9 cellular contexts compared by ENCODE assay signal in the genomic region with DNA sequence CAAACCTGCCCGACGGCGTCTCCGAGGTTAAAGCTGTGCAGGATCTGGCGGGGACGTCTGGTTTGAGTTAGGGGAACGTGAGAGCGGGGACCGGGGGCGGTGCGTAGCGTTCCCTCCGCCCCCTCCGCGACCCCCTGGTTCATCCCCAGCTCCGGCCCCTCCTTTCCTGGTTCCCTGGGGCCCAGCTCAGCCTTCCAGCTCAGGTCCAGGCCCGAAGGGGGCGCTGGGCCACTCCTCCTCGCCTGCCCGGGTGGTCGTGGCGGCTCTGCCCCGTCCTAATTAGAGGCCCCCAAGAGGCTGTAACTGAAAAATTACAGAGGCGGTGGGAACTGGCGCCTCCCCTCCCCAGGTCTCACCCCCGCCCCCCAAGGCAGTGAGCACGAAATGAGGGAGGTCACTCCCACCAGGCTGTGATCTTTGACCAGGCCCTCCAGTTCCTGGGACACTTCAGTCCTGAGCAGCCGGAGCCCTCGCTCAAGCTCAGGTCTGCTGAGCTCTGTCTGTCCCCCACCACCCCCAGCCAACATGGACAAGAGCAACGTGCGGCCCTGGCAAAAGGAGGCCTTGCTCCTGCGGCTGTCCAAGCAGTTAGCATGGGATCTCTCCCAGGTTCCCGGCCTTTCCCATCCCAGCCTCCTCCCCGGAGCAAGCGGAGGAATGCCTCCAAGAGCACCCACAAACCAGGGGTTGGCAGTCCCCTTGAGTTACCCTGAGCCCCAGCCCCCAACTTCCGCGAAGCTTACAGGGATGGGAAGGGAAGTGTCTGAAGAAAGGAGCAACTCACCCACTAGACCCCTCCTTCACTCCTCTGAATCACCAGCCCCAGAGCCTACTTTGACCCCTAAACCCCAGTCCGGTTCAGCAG. TPM values are rescaled to one million over a fixed set of nuclear protein-coding genes. Genes with fewer than 3 reads are reported as not detected.
DNase-seq lines count a peak whose midpoint lies in the region; ATAC-seq and TF ChIP-seq lines count a peak whose summit lies in the region.
"Had no signal": no experiment of that assay in that cellular context is flagged by ENCODE, and none has a peak within 500 bp of the region (broad histone marks: within the 10 kb centered on the region; RNA-seq: fewer than 3 reads in every experiment).

No MANE protein-coding gene starts in this region.

- no peak for TF ChIP-seq CTCF in CD14-positive monocyte (IDR thresholded peaks at IDR 0.05)
- no peak for TF ChIP-seq CTCF in Peyer's patch (IDR thresholded peaks at IDR 0.05)
- TF ChIP-seq CTCF in neural progenitor cell (IDR thresholded peaks at IDR 0.05): peak; percentile 57

- TF ChIP-seq POLR2A in Peyer's patch (IDR thresholded peaks at IDR 0.05): no peak

- no peak for DNase-seq in CD14-positive monocyte (ENCODE audit: low spot score)
- DNase-seq in Peyer's patch: no peak
- DNase-seq in neural progenitor cell (ENCODE audit: low spot score): peak; percentile 85
- DNase-seq in NCI-H1105 (lab: John Stamatoyannopoulos, UW): no peak
- DNase-seq in NCI-H446 (lab: John Stamatoyannopoulos, UW): no peak

- WGBS in esophagus, 2 donors: 42 to 49% methylated on average over 38 of the region's 38 CpGs

- peaks cover 4 to 15% (median 15%) of the 10 kb centered on the region in 3 donors for H3K27me3 Mint-ChIP-seq in CD14-positive monocyte (ENCODE audit: low read depth in 3 of 3)
- peaks cover 10% of the 10 kb centered on the region for H3K27me3 Mint-ChIP-seq in neural progenitor cell (ENCODE audit: insufficient read depth, low read depth)

- H3K4me2 ChIP-seq in neural progenitor cell: peak overlapping the region; percentile 70

- intact Hi-C loops in CD14-positive monocyte (cut with micrococcal nuclease): loop anchor here (2.0 to 10.0 kb wide), 2 partner anchors 31 to 71 kb away; partner anchors contain the start of gene BRMS1 (in 1 of the 2)

- H4K20me1 ChIP-seq in neural progenitor cell (ENCODE audit: low read depth): no peaks in the 10 kb centered on the region

- H3K4me1 ChIP-seq in Peyer's patch (peaks cover 4 to 44% (median 20%) of the 10 kb centered on the region in 4 donors), esophagus (ENCODE audit: control insufficient read depth in 2 of 2, insufficient read depth in 2 of 2, low read length in 1 of 2) (peaks cover 9 to 24% of the 10 kb centered on the region in 2 donors), neural progenitor cell (peaks cover 28% of the 10 kb centered on the region)

- H3K9me3 ChIP-seq in Peyer's patch: no peaks in the 10 kb centered on the region
- H3K9me3 ChIP-seq in esophagus (ENCODE audit: control insufficient read depth in 2 of 2, insufficient read depth in 1 of 2, low read depth in 1 of 2, low read length in 1 of 2): no peaks in the 10 kb centered on the region
- H3K9me3 ChIP-seq in neural progenitor cell (ENCODE audit: low read depth): no peaks in the 10 kb centered on the region

- peak overlapping the region; percentile 58 for H2AFZ ChIP-seq in neural progenitor cell (replicated peaks)

- no peaks in the 10 kb centered on the region for H3K36me3 ChIP-seq in Peyer's patch
- H3K36me3 ChIP-seq in esophagus (ENCODE audit: control insufficient read depth in 2 of 2, insufficient read depth in 2 of 2, low read length in 1 of 2): no peaks in the 10 kb centered on the region
- H3K36me3 ChIP-seq in neural progenitor cell: no peaks in the 10 kb centered on the region

- peaks cover 34% of the 10 kb centered on the region for H3F3A ChIP-seq in neural progenitor cell (ENCODE audit: low read depth)

- H3K27ac Mint-ChIP-seq in CD14-positive monocyte (peak overlapping the region; percentile 25 to 99 (median 89)), neural progenitor cell (peak overlapping the region; percentile 92)

- H3K9me3 Mint-ChIP-seq in CD14-positive monocyte (peaks cover 0 to 2% (median 0%) of the 10 kb centered on the region in 7 donors), neural progenitor cell (no peaks in the 10 kb centered on the region)

- H3K9ac ChIP-seq in neural progenitor cell: no peak overlapping the region

- H3K4me1 Mint-ChIP-seq in CD14-positive monocyte (peaks cover 40% of the 10 kb centered on the region), neural progenitor cell (peaks cover 35% of the 10 kb centered on the region)

- H3K27me3 ChIP-seq in Peyer's patch: no peaks in the 10 kb centered on the region
- H3K27me3 ChIP-seq in esophagus (ENCODE audit: control insufficient read depth in 1 of 2, insufficient read depth in 2 of 2, low read length in 2 of 2): no peaks in the 10 kb centered on the region
- H3K27me3 ChIP-seq in neural progenitor cell: peaks cover 24% of the 10 kb centered on the region

- peak overlapping the region; percentile 26 to 59 (median 53) for H3K4me3 ChIP-seq in Peyer's patch
- H3K4me3 ChIP-seq in esophagus (ENCODE audit: low read depth in 1 of 2, low read length in 2 of 2): peak overlapping the region; percentile 13 to 21
- H3K4me3 ChIP-seq in neural progenitor cell: peak overlapping the region; percentile 43

- no peak for ATAC-seq in GM19328 (IDR thresholded peaks at IDR 0.05; ENCODE audit: unreplicated experiment)
- no peak for ATAC-seq in HG03039 (IDR thresholded peaks at IDR 0.05; ENCODE audit: unreplicated experiment)

- no peaks in the 10 kb centered on the region for H3K79me2 ChIP-seq in neural progenitor cell (ENCODE audit: low read depth)

- peaks cover 0 to 2% of the 10 kb centered on the region in 2 donors for H3K36me3 Mint-ChIP-seq in CD14-positive monocyte
- no peaks in the 10 kb centered on the region for H3K36me3 Mint-ChIP-seq in neural progenitor cell

- peak overlapping the region; percentile 69 to 92 for H3K4me3 Mint-ChIP-seq in CD14-positive monocyte
- H3K4me3 Mint-ChIP-seq in neural progenitor cell: peak overlapping the region; percentile 91

- H3K27ac ChIP-seq in Peyer's patch (peak overlapping the region; percentile 88 to 96 (median 92)), esophagus (ENCODE audit: low read depth in 2 of 2, low read length in 1 of 2) (peak overlapping the region; percentile 84 to 89), neural progenitor cell (peak overlapping the region; percentile 85)

RNA-seq across cellular contexts. Expression of gene CD248, which starts 3.3 kb away (rescaled TPM):
- polyA plus RNA-seq in CD14-positive monocyte: under 1 TPM in 1 of 2 donors, not detected in 1; 0.13 TPM
- 10 to 100 TPM in 3 of 4 donors, 1 to 10 TPM in 1; 2.9 to 44.6 (median 12.0) TPM for total RNA-seq in Peyer's patch
- 1 to 10 TPM; 1.4 to 3.3 TPM for polyA plus RNA-seq in esophagus
- total RNA-seq in neural progenitor cell (ENCODE audit: low replicate concordance): 0.62 and 0.99 TPM in 2 replicates

RNA-seq across cellular contexts. Expression of gene TMEM151A, which starts 21.9 kb away (rescaled TPM):
- polyA plus RNA-seq in CD14-positive monocyte (not detected), esophagus (under 1 TPM; 0.01 to 0.04 TPM)
- total RNA-seq in Peyer's patch (under 1 TPM in 2 of 4 donors, not detected in 2; 0.27 to 0.35 TPM), neural progenitor cell (ENCODE audit: low replicate concordance) (0.03 TPM in 1 of 2 replicates, not detected in the other)
- total RNA-seq: dermis microvascular lymphatic vessel endothelial cell had no signal

RNA-seq across cellular contexts. Expression of gene RIN1, which starts 22.7 kb away (rescaled TPM):
- polyA plus RNA-seq in CD14-positive monocyte (1 to 10 TPM; 6.1 to 7.6 TPM), esophagus (10 to 100 TPM; 18.1 to 27.3 TPM)
- total RNA-seq in Peyer's patch (10 to 100 TPM in 2 of 4 donors, 1 to 10 TPM in 2; 4.1 to 18.9 (median 10.8) TPM), neural progenitor cell (ENCODE audit: low replicate concordance) (0.56 and 2.6 TPM in 2 replicates)

RNA-seq across cellular contexts. Expression of gene YIF1A, which starts 24.6 kb away (rescaled TPM):
- polyA plus RNA-seq in CD14-positive monocyte (10 to 100 TPM; 63.8 to 81.1 TPM), esophagus (10 to 100 TPM; 51.6 to 63.1 TPM)
- total RNA-seq in Peyer's patch (100 to 1,000 TPM in 3 of 4 donors, 10 to 100 TPM in 1; 52.0 to 132 (median 115) TPM), neural progenitor cell (ENCODE audit: low replicate concordance) (19.0 and 41.0 TPM in 2 replicates)

RNA-seq across cellular contexts. Expression of gene BRMS1, which starts 31.4 kb away (rescaled TPM):
- 10 to 100 TPM; 62.0 to 65.2 TPM for polyA plus RNA-seq in CD14-positive monocyte
- total RNA-seq in Peyer's patch: 10 to 100 TPM; 36.9 to 63.5 (median 50.3) TPM
- polyA plus RNA-seq in esophagus: 10 to 100 TPM; 44.1 to 49.9 TPM
- total RNA-seq in neural progenitor cell (ENCODE audit: low replicate concordance): 16.4 and 34.6 TPM in 2 replicates
